In genomic region chr10:3511483-3511882, GRCh38 we compare ENCODE assay signal across 29 cellular contexts.
"Had no signal": no experiment of that assay in that cellular context is flagged by ENCODE, and none has a peak within 500 bp of the region (broad histone marks: within the 10 kb centered on the region; RNA-seq: fewer than 3 reads in every experiment).

No MANE protein-coding gene starts in this region.

- H3K27me3 ChIP-seq: brain microvascular endothelial cell, MG63, Peyer's patch, SJSA1 had no signal

- ATAC-seq: activated T-cell treated with anti-CD3 and anti-CD28 coated beads, Interleukin-2, amount 50 U/mL, for 4 hours had no signal

- H3K9me3 ChIP-seq: MG63, Peyer's patch, SJSA1 had no signal

- H3K36me3 ChIP-seq: brain microvascular endothelial cell, MG63, Peyer's patch, SJSA1 had no signal

- H3K4me3 ChIP-seq: MG63, Peyer's patch, SJSA1 had no signal

- H3K4me1 ChIP-seq: Peyer's patch, SJSA1 had no signal

- DNase-seq: activated B cell treated with CpG ODN at 0.5 μM for 24 hours; activated CD4-positive, alpha-beta T cell treated with anti-CD3 and anti-CD28 coated beads for 4 hours; activated CD4-positive, alpha-beta T cell treated with anti-CD3 and anti-CD28 coated beads, Interleukin-2, amount 50 U/mL, for 1 hour; activated CD4-positive, CD25-positive, alpha-beta regulatory T cell treated with anti-CD3 and anti-CD28 coated beads, Interleukin-2, amount 50 U/mL, for 72 hours; activated CD8-positive, alpha-beta memory T cell treated with anti-CD3 and anti-CD28 coated beads, Interleukin-2, amount 50 U/mL, for 4 hours; activated effector memory CD4-positive, alpha-beta T cell treated with Interleukin-2 at 50 U/mL for 16 hours; activated naive CD4-positive, alpha-beta T cell treated with anti-CD3 and anti-CD28 coated beads, Interleukin-2, amount 50 U/mL, for 16 hours; activated naive CD8-positive, alpha-beta T cell treated with anti-CD3 and anti-CD28 coated beads for 36 hours; activated T-cell treated with anti-CD3 and anti-CD28 coated beads for 4 hours; activated T-cell treated with anti-CD3 and anti-CD28 coated beads, Interleukin-2, amount 50 U/mL, for 4 hours; amniotic stem cell; aorta; brain microvascular endothelial cell; central memory CD4-positive, alpha-beta T cell; Kasumi-1; MG63; NCI-H1048; NCI-H1105 treated with DMSO at 0.1 percent for 48 hours; NCI-H1436; NCI-H1694; NCI-H2029; NCI-H345; SHP77 treated with DMSO at 0.1 percent for 48 hours; SW 1271; T-helper 1 cell; T-helper 9 cell had no signal

- H3K27ac ChIP-seq: brain microvascular endothelial cell, Peyer's patch, SJSA1, VCaP had no signal
